Comparison of ENCODE assay signal across 1 cellular context in genomic region chr10:72308320-72308987, GRCh38.
TF ChIP-seq lines count a peak whose summit lies in the region.

No MANE protein-coding gene starts in this region.

TF ChIP-seq in K562, 482 proteins besides CTCF, POLR2A, EP300 and RAD21 (continued from another document and continues in another):
- TF ChIP-seq RERE (CRISPR knock-in tag; IDR thresholded peaks at IDR 0.05; ENCODE audit: borderline replicate concordance) (no peak), ELF4 (CRISPR knock-in tag; IDR thresholded peaks at IDR 0.05) (peak; percentile 41; the same call in 1 of the 2 replicates), RHOXF2B (CRISPR knock-in tag; conservative IDR thresholded peaks at IDR 0.05) (no peak), STAT5A (IDR thresholded peaks at IDR 0.05; ENCODE audit: borderline replicate concordance, low read length) (no peak), ELF2 (CRISPR knock-in tag; IDR thresholded peaks at IDR 0.05) (peak; percentile 39; the same call in 1 of the 2 replicates), RCOR1 (IDR thresholded peaks at IDR 0.05; ENCODE audit: borderline replicate concordance in 1 of 2, low read depth in 2 of 2, low read length in 2 of 2) (peak in 1 of 2 experiments; percentile 96; a peak in 2 of 4 replicates), MEF2A (IDR thresholded peaks at IDR 0.05; ENCODE audit: control insufficient read depth, low read depth, low read length) (no peak), MTA2 (IDR thresholded peaks at IDR 0.05; ENCODE audit: low read depth) (peak; percentile 30; the same call in 1 of the 2 replicates), NKRF (IDR thresholded peaks at IDR 0.05; ENCODE audit: borderline replicate concordance) (no peak), ZNF316 (IDR thresholded peaks at IDR 0.05) (0 out of 2 replicates have a peak, but pooled peaks have one; percentile 20), TFE3 (CRISPR knock-in tag; IDR thresholded peaks at IDR 0.05) (no peak), TEAD4 (IDR thresholded peaks at IDR 0.05; ENCODE audit: low read length) (peak; percentile 64), TEAD4 (CRISPR knock-in tag; IDR thresholded peaks at IDR 0.05; ENCODE audit: borderline replicate concordance) (no peak), ARID1B (IDR thresholded peaks at IDR 0.05) (peak; percentile 92), ZNF174 (CRISPR knock-in tag; IDR thresholded peaks at IDR 0.05) (no peak), ZNF707 (CRISPR knock-in tag; conservative IDR thresholded peaks at IDR 0.05) (no peak), HNRNPH1 (optimal IDR thresholded peaks at IDR 0.05; ENCODE audit: low read depth, low read length) (no peak), SMC3 (conservative IDR thresholded peaks at IDR 0.05; ENCODE audit: insufficient read depth, low read depth, low read length) (no peak), CBFA2T2 (conservative IDR thresholded peaks at IDR 0.05) (peak; percentile 42), E2F3 (CRISPR knock-in tag; IDR thresholded peaks at IDR 0.05) (peak; percentile 10; the same call in 1 of the 2 replicates), MCM5 (IDR thresholded peaks at IDR 0.05; ENCODE audit: low read depth) (no peak), MCM7 (IDR thresholded peaks at IDR 0.05) (no peak), BHLHE40 (IDR thresholded peaks at IDR 0.05; ENCODE audit: low read length) (peak; percentile 77), ZNF518B (CRISPR knock-in tag; IDR thresholded peaks at IDR 0.05) (no peak), POLR2AphosphoS2 (IDR thresholded peaks at IDR 0.05; ENCODE audit: low read length) (no peak), CHD2 (IDR thresholded peaks at IDR 0.05; ENCODE audit: low read depth, low read length) (no peak), PCBP2 (IDR thresholded peaks at IDR 0.05; ENCODE audit: low read depth, low read length, poor library complexity, severe bottlenecking) (no peak), PTBP1 (IDR thresholded peaks at IDR 0.05; ENCODE audit: low read depth, low read length) (no peak), CBX8 (IDR thresholded peaks at IDR 0.05; ENCODE audit: borderline replicate concordance, extremely low read depth, low read depth, low read length, poor library complexity, severe bottlenecking) (no peak), HDAC3 (IDR thresholded peaks at IDR 0.05; ENCODE audit: borderline replicate concordance, partially characterized antibody) (no peak), ZNF282 (CRISPR knock-in tag; IDR thresholded peaks at IDR 0.05) (no peak), HMGN3 (IDR thresholded peaks at IDR 0.05; ENCODE audit: borderline replicate concordance, extremely low read depth, insufficient read length, low read depth, low read length) (no peak), KLF16 (IDR thresholded peaks at IDR 0.05) (no peak), TEAD2 (tag; IDR thresholded peaks at IDR 0.05) (no peak), GTF2E2 (tag; IDR thresholded peaks at IDR 0.05) (peak; percentile 88), KLF1 (tag; IDR thresholded peaks at IDR 0.05) (peak; percentile 75), RBFOX2 (IDR thresholded peaks at IDR 0.05; ENCODE audit: low read depth, low read length) (peak; percentile 40), FOXP4 (CRISPR knock-in tag; IDR thresholded peaks at IDR 0.05; ENCODE audit: borderline replicate concordance) (no peak), CBX1 (IDR thresholded peaks at IDR 0.05; ENCODE audit: low read depth) (peak; percentile 54), SETDB1 (IDR thresholded peaks at IDR 0.05; ENCODE audit: low read length) (no peak), ARID2 (IDR thresholded peaks at IDR 0.05) (0 out of 2 replicates have a peak, but pooled peaks have one; percentile 10), CCAR2 (IDR thresholded peaks at IDR 0.05; ENCODE audit: low read depth, low read length) (no peak), ZNF197 (CRISPR knock-in tag; IDR thresholded peaks at IDR 0.05; ENCODE audit: low read depth) (peak; percentile 88), ZNF780A (CRISPR knock-in tag; IDR thresholded peaks at IDR 0.05) (no peak)
- TF ChIP-seq, protein P1, sequence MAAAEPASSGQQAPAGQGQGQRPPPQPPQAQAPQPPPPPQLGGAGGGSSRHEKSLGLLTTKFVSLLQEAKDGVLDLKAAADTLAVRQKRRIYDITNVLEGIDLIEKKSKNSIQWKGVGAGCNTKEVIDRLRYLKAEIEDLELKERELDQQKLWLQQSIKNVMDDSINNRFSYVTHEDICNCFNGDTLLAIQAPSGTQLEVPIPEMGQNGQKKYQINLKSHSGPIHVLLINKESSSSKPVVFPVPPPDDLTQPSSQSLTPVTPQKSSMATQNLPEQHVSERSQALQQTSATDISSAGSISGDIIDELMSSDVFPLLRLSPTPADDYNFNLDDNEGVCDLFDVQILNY (CRISPR knock-in tag; IDR thresholded peaks at IDR 0.05) = no peak
- TF ChIP-seq, protein P2, sequence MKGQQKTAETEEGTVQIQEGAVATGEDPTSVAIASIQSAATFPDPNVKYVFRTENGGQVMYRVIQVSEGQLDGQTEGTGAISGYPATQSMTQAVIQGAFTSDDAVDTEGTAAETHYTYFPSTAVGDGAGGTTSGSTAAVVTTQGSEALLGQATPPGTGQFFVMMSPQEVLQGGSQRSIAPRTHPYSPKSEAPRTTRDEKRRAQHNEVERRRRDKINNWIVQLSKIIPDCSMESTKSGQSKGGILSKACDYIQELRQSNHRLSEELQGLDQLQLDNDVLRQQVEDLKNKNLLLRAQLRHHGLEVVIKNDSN (CRISPR knock-in tag; IDR thresholded peaks at IDR 0.05) = peak; percentile 44; the same call in 1 of the 2 replicates
- TF ChIP-seq, protein P3, sequence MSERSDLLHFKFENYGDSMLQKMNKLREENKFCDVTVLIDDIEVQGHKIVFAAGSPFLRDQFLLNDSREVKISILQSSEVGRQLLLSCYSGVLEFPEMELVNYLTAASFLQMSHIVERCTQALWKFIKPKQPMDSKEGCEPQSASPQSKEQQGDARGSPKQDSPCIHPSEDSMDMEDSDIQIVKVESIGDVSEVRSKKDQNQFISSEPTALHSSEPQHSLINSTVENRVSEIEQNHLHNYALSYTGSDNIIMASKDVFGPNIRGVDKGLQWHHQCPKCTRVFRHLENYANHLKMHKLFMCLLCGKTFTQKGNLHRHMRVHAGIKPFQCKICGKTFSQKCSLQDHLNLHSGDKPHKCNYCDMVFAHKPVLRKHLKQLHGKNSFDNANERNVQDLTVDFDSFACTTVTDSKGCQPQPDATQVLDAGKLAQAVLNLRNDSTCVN (CRISPR knock-in tag; IDR thresholded peaks at IDR 0.05) = 0 out of 2 replicates have a peak, but pooled peaks have one; percentile 35
- TF ChIP-seq, protein P4, sequence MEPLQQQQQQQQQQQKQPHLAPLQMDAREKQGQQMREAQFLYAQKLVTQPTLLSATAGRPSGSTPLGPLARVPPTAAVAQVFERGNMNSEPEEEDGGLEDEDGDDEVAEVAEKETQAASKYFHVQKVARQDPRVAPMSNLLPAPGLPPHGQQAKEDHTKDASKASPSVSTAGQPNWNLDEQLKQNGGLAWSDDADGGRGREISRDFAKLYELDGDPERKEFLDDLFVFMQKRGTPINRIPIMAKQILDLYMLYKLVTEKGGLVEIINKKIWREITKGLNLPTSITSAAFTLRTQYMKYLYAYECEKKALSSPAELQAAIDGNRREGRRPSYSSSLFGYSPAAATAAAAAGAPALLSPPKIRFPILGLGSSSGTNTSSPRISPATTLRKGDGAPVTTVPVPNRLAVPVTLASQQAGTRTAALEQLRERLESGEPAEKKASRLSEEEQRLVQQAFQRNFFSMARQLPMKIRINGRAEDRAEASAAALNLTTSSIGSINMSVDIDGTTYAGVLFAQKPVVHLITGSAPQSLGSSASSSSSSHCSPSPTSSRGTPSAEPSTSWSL (CRISPR knock-in tag; IDR thresholded peaks at IDR 0.05; ENCODE audit: borderline replicate concordance) = 0 out of 2 replicates have a peak, but pooled peaks have one; percentile 76
